ENCODE assay signal across 9 cellular contexts in genomic region chr11:128424271-128424709, GRCh38.
A peak's percentile ranks its signal among the peaks of the same experiment; 100 is the strongest.
DNase-seq lines count a peak whose midpoint lies in the region; ATAC-seq, FAIRE-seq and TF ChIP-seq lines count a peak whose summit lies in the region.
"Had no signal": no experiment of that assay in that cellular context is flagged by ENCODE, and none has a peak within 500 bp of the region (broad histone marks: within the 10 kb centered on the region; RNA-seq: fewer than 3 reads in every experiment).

No MANE protein-coding gene starts in this region.

- DNase-seq in AG08395 (ENCODE audit: low spot score) (peak; percentile 14), astrocyte (ENCODE audit: low read depth) (peak; percentile 38), iPS-NIHi11 (ENCODE audit: low spot score) (peak; percentile 40), WERI-Rb-1 (no peak), COLO668 (lab: John Stamatoyannopoulos, UW; ENCODE audit: unreplicated experiment) (no peak)
- no peak for DNase-seq in activated naive CD4-positive, alpha-beta T cell treated with Interleukin-2 at 50 U/mL for 16 hours

- peak overlapping the region; percentile 66 for H3K27ac Mint-ChIP-seq in astrocyte (ENCODE audit: unreplicated experiment)

- ATAC-seq in GM21786 (IDR thresholded peaks at IDR 0.05; ENCODE audit: unreplicated experiment) = no peak

- no peaks in the 10 kb centered on the region for H3K36me3 ChIP-seq in astrocyte (ENCODE audit: insufficient read depth, low read length)
- H3K36me3 ChIP-seq in parathyroid adenoma (ENCODE audit: control insufficient read depth, insufficient read depth, low read length) = no peaks in the 10 kb centered on the region
- H3K36me3 ChIP-seq in WERI-Rb-1 = no peaks in the 10 kb centered on the region

- H3K4me3 Mint-ChIP-seq in astrocyte (ENCODE audit: unreplicated experiment) = no peak overlapping the region

- H3K27ac ChIP-seq in astrocyte (ENCODE audit: low read depth, low read length) = no peak overlapping the region
- H3K27ac ChIP-seq in parathyroid adenoma = peak overlapping the region; percentile 22
- no peak overlapping the region for H3K27ac ChIP-seq in WERI-Rb-1

- peaks cover 2% of the 10 kb centered on the region for H3K9me3 Mint-ChIP-seq in astrocyte (ENCODE audit: unreplicated experiment)

- H3K4me2 ChIP-seq in astrocyte (ENCODE audit: low read length) (no peak overlapping the region), parathyroid adenoma (ENCODE audit: low read length) (no peak overlapping the region)

- H3K27me3 Mint-ChIP-seq in astrocyte (ENCODE audit: low read depth, unreplicated experiment) = no peaks in the 10 kb centered on the region

- H3K9me3 ChIP-seq in astrocyte (ENCODE audit: insufficient read depth, low read depth, low read length) = no peaks in the 10 kb centered on the region
- H3K9me3 ChIP-seq in parathyroid adenoma (ENCODE audit: control insufficient read depth, low read length) = no peaks in the 10 kb centered on the region
- no peaks in the 10 kb centered on the region for H3K9me3 ChIP-seq in WERI-Rb-1 (ENCODE audit: severe bottlenecking)

- TF ChIP-seq CTCF in astrocyte (IDR thresholded peaks at IDR 0.05; ENCODE audit: insufficient read depth, low read depth, low read length) = no peak
- no peak for TF ChIP-seq CTCF in parathyroid adenoma (IDR thresholded peaks at IDR 0.05)
- TF ChIP-seq CTCF in WERI-Rb-1 (IDR thresholded peaks at IDR 0.05; ENCODE audit: low read depth, low read length) = no peak

- peak overlapping the region; percentile 33 for H2AFZ ChIP-seq in astrocyte (ENCODE audit: low read depth, low read length)
- H2AFZ ChIP-seq in parathyroid adenoma = no peak overlapping the region

- H3K27me3 ChIP-seq in astrocyte (ENCODE audit: insufficient read depth, low read length) (no peaks in the 10 kb centered on the region), parathyroid adenoma (ENCODE audit: control insufficient read depth, insufficient read depth, low read length) (no peaks in the 10 kb centered on the region), WERI-Rb-1 (ENCODE audit: insufficient read depth, low read depth, severe bottlenecking) (no peaks in the 10 kb centered on the region)

- peaks cover 17% of the 10 kb centered on the region for H3K4me1 Mint-ChIP-seq in astrocyte (ENCODE audit: low read depth, unreplicated experiment)

- H3K36me3 Mint-ChIP-seq in astrocyte (ENCODE audit: low read depth, unreplicated experiment) = no peaks in the 10 kb centered on the region

- no peak for FAIRE-seq in astrocyte (lab: Jason Lieb, UNC)
- FAIRE-seq: bronchial epithelial cell had no signal

- H3K9ac ChIP-seq in astrocyte (ENCODE audit: low read length) = no peak overlapping the region
- H3K9ac ChIP-seq in parathyroid adenoma = no peak overlapping the region

- no peaks in the 10 kb centered on the region for H3K79me2 ChIP-seq in astrocyte (ENCODE audit: insufficient read depth, low read length)
- H3K79me2 ChIP-seq in parathyroid adenoma = no peaks in the 10 kb centered on the region

- H3K4me3 ChIP-seq in astrocyte (ENCODE audit: insufficient read depth, low read depth, low read length) (no peak overlapping the region), parathyroid adenoma (ENCODE audit: low read depth, low read length) (no peak overlapping the region), WERI-Rb-1 (ENCODE audit: low read depth, low read length) (no peak overlapping the region)

- H3K4me1 ChIP-seq in astrocyte (ENCODE audit: insufficient read depth, low read length) (peaks cover 16% of the 10 kb centered on the region), parathyroid adenoma (no peaks in the 10 kb centered on the region)

- H4K20me1 ChIP-seq in astrocyte (ENCODE audit: insufficient read depth, low read length) = no peaks in the 10 kb centered on the region

Comparison
In these comparisons a context has a peak if more than half of its experiments do, and no peak if none do; other contexts are left out.
1. DNase-seq: peak in AG08395 (single experiment), astrocyte (single experiment) and iPS-NIHi11 (single experiment); none in WERI-Rb-1 (single experiment), activated naive CD4-positive, alpha-beta T cell treated with Interleukin-2 at 50 U/mL for 16 hours (single experiment) and COLO668 (single experiment).